In the genomic region with DNA sequence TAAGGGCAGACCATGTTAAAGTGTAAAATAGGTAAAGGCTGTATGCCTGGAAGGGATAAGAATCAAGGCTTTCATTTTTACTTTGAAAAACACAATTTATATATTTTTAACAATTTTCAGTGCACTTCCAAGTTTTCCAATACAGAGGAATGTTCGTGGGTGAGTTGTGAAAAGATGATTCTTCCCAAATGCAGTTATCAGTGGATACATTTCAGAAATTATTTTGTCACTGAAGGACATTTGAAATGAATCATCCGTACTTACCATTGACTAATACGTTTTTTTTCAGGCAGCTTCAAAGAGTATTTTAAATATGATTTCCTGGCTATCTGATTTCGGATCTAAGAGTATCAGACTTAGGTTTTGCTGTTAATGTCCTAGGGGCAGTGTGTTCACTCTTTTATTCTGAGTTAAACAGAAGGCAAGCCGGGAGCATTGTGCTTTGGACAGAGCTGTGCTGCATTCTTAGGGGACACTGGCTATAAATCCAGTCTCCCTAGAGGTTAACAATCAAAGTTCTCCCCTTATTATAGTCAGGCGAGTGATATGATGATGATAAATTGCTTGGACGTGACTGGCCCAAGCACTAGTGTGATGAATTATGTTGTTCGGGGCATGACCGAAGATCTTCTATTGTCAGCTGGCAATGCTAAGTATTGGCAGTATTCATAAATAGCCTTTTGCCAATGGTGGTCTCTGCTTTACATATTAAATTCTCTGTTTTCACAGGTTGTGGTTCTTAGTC, we compare ENCODE assay signal across 11 cellular contexts. TPM values are rescaled to one million over a fixed set of nuclear protein-coding genes. Genes with fewer than 3 reads are reported as not detected.
DNase-seq lines count a peak whose midpoint lies in the region; ATAC-seq, FAIRE-seq and TF ChIP-seq lines count a peak whose summit lies in the region.
"Had no signal": no experiment of that assay in that cellular context is flagged by ENCODE, and none has a peak within 500 bp of the region (broad histone marks: within the 10 kb centered on the region; RNA-seq: fewer than 3 reads in every experiment).

No MANE protein-coding gene starts in this region.

- TF ChIP-seq CTCF in kidney (IDR thresholded peaks at IDR 0.05; ENCODE audit: borderline replicate concordance, extremely low read depth, insufficient read depth): no peak

- in situ Hi-C loops in HAP-1 (cut with MboI; ENCODE audit: low sequenced_read_pairs): no loop called here

- H3K9me3 ChIP-seq in HAP-1 (no peaks in the 10 kb centered on the region), adipocyte (ENCODE audit: control insufficient read depth, low read length) (no peaks in the 10 kb centered on the region), kidney (ENCODE audit: control insufficient read depth in 1 of 2, low read length in 2 of 2) (no peaks in the 10 kb centered on the region)

- H3K27ac ChIP-seq in ACC112 (ENCODE audit: low read depth, low read length): peak overlapping the region; percentile 35
- peak overlapping the region; percentile 88 to 89 for H3K27ac ChIP-seq in kidney (ENCODE audit: low read depth in 2 of 2, low read length in 2 of 2)
- H3K27ac ChIP-seq: WERI-Rb-1 had no signal

- ATAC-seq in HG03354 (IDR thresholded peaks at IDR 0.05; ENCODE audit: poor library complexity, severe bottlenecking, unreplicated experiment) (no peak), left lobe of liver (no peak)

- peak; percentile 27 to 37 for DNase-seq in HAP-1 (ENCODE audit: low spot score in 2 of 2)
- peak; percentile 37 for DNase-seq in adipocyte (ENCODE audit: low read depth)
- DNase-seq in kidney: no peak
- no peak for DNase-seq in ureter (ENCODE audit: low spot score)
- DNase-seq in DMS79 (lab: John Stamatoyannopoulos, UW): no peak
- DNase-seq in left lobe of liver (ENCODE audit: low spot score): no peak
- DNase-seq: aorta, NCI-H510A treated with DMSO at 0.1 percent for 48 hours, WERI-Rb-1 had no signal

- H3K36me3 ChIP-seq in ACC112 (ENCODE audit: insufficient read depth, low read length) (no peaks in the 10 kb centered on the region), HAP-1 (replicated peaks) (peaks cover 7% of the 10 kb centered on the region), adipocyte (ENCODE audit: control insufficient read depth, insufficient read depth, low read length, severe bottlenecking) (no peaks in the 10 kb centered on the region), kidney (ENCODE audit: control insufficient read depth in 1 of 2, insufficient read depth in 2 of 2, low read length in 2 of 2) (no peaks in the 10 kb centered on the region)
- H3K36me3 ChIP-seq: WERI-Rb-1 had no signal

- no peak for FAIRE-seq in kidney (lab: Jason Lieb, UNC)

- H3K4me1 ChIP-seq in ACC112 (ENCODE audit: control insufficient read depth, insufficient read depth, low read length, unreplicated experiment) (peaks cover 25% of the 10 kb centered on the region), HAP-1 (peaks cover 43% of the 10 kb centered on the region), adipocyte (ENCODE audit: control insufficient read depth, insufficient read depth, low read length) (peaks cover 47% of the 10 kb centered on the region), kidney (ENCODE audit: control insufficient read depth in 1 of 2, insufficient read depth in 1 of 2, low read depth in 1 of 2, low read length in 2 of 2) (peaks cover 2 to 13% of the 10 kb centered on the region in 2 donors)

- peaks cover 18% of the 10 kb centered on the region for H3K79me2 ChIP-seq in ACC112 (ENCODE audit: control insufficient read depth, insufficient read depth, low read length, unreplicated experiment)

- H3K9ac ChIP-seq in adipocyte (ENCODE audit: low read length) (peak overlapping the region; percentile 57), kidney (ENCODE audit: low read length in 2 of 2) (peak overlapping the region in 1 of 2 donors; percentile 76)

- H3K4me3 ChIP-seq in ACC112 (ENCODE audit: low read depth, low read length): peak overlapping the region; percentile 38
- peak overlapping the region; percentile 4 for H3K4me3 ChIP-seq in HAP-1
- H3K4me3 ChIP-seq in adipocyte (ENCODE audit: low read length): peak overlapping the region; percentile 76
- peak overlapping the region; percentile 12 to 40 for H3K4me3 ChIP-seq in kidney (ENCODE audit: low read length in 2 of 2)

- intact Hi-C loops in kidney (cut with DNase I): no loop called here

- no peaks in the 10 kb centered on the region for H3K27me3 ChIP-seq in ACC112 (ENCODE audit: insufficient read depth, low read length)
- no peaks in the 10 kb centered on the region for H3K27me3 ChIP-seq in HAP-1 (ENCODE audit: low read depth)
- H3K27me3 ChIP-seq in adipocyte (replicated peaks; ENCODE audit: control insufficient read depth, insufficient read depth, low read length): no peaks in the 10 kb centered on the region

- no peak overlapping the region for H2AFZ ChIP-seq in ACC112 (ENCODE audit: low read length, unreplicated experiment)

RNA-seq across cellular contexts. Expression of a gene that starts 4.5 kb away (rescaled TPM):
- total RNA-seq in kidney (22.2 TPM), ureter (35.7 TPM), left lobe of liver (13.2 TPM)
- 16.2 TPM for polyA plus RNA-seq in kidney (ENCODE audit: insufficient read depth, low read depth, low replicate concordance)

Comparison
In these comparisons a context has a peak if more than half of its experiments do, and no peak if none do; other contexts are left out.
1. H3K4me3 ChIP-seq: peak in every context shown above with its lines; median percentile 76 in adipocyte; 38 in ACC112; 26 in kidney; 4 in HAP-1.
2. DNase-seq: peak in HAP-1 (2 of 2) and adipocyte (single experiment); none in kidney (single experiment), ureter (single experiment), DMS79 (single experiment) and left lobe of liver (single experiment).